ENCODE assay signal across 1 cellular context in the genomic region with DNA sequence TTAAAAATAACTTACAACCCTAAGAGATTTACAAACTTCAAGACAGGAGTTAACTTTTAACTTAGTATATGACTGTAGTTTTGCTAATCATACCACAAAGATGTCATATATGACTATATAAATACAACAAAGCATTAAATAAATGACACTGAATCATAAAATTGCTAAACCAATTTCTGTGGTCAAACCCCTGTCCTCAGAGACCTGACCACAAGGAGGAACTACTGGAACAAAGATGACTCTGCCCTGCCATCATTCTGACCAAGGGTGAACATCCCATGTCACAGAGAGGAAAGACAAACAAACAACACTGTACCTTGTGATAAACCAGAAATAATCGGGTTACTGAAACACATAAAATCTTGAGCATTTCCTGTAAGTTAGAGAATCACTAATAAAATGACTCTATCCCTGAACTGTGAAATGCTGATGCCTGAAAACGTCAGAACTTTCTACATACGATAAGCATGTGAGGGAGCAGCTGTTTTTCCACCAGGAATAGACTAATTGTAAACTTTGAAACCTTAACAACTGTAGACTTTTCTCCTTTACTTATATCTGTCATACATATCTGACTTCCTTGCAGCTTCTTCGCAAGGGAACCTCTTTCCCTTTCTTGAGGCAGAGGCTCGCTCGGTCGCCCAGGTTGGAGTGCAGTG.
TF ChIP-seq lines count a peak whose summit lies in the region.

No MANE protein-coding gene starts in this region.

TF ChIP-seq in GM12878, 131 proteins besides CTCF, POLR2A, EP300 and RAD21 (continued from another document and continues in another):
- TF ChIP-seq, protein P1, sequence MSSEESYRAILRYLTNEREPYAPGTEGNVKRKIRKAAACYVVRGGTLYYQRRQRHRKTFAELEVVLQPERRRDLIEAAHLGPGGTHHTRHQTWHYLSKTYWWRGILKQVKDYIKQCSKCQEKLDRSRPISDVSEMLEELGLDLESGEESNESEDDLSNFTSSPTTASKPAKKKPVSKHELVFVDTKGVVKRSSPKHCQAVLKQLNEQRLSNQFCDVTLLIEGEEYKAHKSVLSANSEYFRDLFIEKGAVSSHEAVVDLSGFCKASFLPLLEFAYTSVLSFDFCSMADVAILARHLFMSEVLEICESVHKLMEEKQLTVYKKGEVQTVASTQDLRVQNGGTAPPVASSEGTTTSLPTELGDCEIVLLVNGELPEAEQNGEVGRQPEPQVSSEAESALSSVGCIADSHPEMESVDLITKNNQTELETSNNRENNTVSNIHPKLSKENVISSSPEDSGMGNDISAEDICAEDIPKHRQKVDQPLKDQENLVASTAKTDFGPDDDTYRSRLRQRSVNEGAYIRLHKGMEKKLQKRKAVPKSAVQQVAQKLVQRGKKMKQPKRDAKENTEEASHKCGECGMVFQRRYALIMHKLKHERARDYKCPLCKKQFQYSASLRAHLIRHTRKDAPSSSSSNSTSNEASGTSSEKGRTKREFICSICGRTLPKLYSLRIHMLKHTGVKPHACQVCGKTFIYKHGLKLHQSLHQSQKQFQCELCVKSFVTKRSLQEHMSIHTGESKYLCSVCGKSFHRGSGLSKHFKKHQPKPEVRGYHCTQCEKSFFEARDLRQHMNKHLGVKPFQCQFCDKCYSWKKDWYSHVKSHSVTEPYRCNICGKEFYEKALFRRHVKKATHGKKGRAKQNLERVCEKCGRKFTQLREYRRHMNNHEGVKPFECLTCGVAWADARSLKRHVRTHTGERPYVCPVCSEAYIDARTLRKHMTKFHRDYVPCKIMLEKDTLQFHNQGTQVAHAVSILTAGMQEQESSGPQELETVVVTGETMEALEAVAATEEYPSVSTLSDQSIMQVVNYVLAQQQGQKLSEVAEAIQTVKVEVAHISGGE (CRISPR knock-in tag; IDR thresholded peaks at IDR 0.05), result no peak
- TF ChIP-seq IRF4 (IDR thresholded peaks at IDR 0.05; ENCODE audit: low read depth, low read length) (peak; percentile 80), SREBF2 (IDR thresholded peaks at IDR 0.05; ENCODE audit: low read length) (no peak), FOS (IDR thresholded peaks at IDR 0.05; ENCODE audit: borderline replicate concordance, extremely low read depth, insufficient read length) (no peak), CBFB (IDR thresholded peaks at IDR 0.05; ENCODE audit: low read depth) (peak; percentile 95), MTA3 (IDR thresholded peaks at IDR 0.05; ENCODE audit: borderline replicate concordance, low read length) (no peak; the same call in 1 of the 2 replicates), ASH2L (IDR thresholded peaks at IDR 0.05; ENCODE audit: borderline replicate concordance, low read depth) (no peak), ETV6 (conservative IDR thresholded peaks at IDR 0.05 in 1 of 2, IDR thresholded peaks at IDR 0.05 in 1 of 2; ENCODE audit: borderline replicate concordance in 1 of 2, low read depth in 1 of 2) (peak in 1 of 2 experiments; percentile 57; a peak in 1 of 4 replicates), RELA (IDR thresholded peaks at IDR 0.05; ENCODE audit: borderline replicate concordance, partially characterized antibody) (no peak), WRNIP1 (IDR thresholded peaks at IDR 0.05; ENCODE audit: borderline replicate concordance, low read depth, low read length) (no peak), CHD4 (IDR thresholded peaks at IDR 0.05) (no peak), CBX3 (IDR thresholded peaks at IDR 0.05; ENCODE audit: borderline replicate concordance, low read depth) (no peak), HDAC2 (IDR thresholded peaks at IDR 0.05) (no peak), MEF2A (IDR thresholded peaks at IDR 0.05; ENCODE audit: insufficient read depth, low read depth, low read length) (no peak), ZNF384 (IDR thresholded peaks at IDR 0.05; ENCODE audit: borderline replicate concordance, low read depth, low read length) (no peak), CEBPB (IDR thresholded peaks at IDR 0.05; ENCODE audit: borderline replicate concordance in 1 of 2, low read depth in 2 of 2, low read length in 2 of 2) (no peak)
- TF ChIP-seq, protein P2, sequence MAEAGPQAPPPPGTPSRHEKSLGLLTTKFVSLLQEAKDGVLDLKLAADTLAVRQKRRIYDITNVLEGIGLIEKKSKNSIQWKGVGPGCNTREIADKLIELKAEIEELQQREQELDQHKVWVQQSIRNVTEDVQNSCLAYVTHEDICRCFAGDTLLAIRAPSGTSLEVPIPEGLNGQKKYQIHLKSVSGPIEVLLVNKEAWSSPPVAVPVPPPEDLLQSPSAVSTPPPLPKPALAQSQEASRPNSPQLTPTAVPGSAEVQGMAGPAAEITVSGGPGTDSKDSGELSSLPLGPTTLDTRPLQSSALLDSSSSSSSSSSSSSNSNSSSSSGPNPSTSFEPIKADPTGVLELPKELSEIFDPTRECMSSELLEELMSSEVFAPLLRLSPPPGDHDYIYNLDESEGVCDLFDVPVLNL (IDR thresholded peaks at IDR 0.05; ENCODE audit: low read depth, low read length), result no peak
- TF ChIP-seq, protein P3, sequence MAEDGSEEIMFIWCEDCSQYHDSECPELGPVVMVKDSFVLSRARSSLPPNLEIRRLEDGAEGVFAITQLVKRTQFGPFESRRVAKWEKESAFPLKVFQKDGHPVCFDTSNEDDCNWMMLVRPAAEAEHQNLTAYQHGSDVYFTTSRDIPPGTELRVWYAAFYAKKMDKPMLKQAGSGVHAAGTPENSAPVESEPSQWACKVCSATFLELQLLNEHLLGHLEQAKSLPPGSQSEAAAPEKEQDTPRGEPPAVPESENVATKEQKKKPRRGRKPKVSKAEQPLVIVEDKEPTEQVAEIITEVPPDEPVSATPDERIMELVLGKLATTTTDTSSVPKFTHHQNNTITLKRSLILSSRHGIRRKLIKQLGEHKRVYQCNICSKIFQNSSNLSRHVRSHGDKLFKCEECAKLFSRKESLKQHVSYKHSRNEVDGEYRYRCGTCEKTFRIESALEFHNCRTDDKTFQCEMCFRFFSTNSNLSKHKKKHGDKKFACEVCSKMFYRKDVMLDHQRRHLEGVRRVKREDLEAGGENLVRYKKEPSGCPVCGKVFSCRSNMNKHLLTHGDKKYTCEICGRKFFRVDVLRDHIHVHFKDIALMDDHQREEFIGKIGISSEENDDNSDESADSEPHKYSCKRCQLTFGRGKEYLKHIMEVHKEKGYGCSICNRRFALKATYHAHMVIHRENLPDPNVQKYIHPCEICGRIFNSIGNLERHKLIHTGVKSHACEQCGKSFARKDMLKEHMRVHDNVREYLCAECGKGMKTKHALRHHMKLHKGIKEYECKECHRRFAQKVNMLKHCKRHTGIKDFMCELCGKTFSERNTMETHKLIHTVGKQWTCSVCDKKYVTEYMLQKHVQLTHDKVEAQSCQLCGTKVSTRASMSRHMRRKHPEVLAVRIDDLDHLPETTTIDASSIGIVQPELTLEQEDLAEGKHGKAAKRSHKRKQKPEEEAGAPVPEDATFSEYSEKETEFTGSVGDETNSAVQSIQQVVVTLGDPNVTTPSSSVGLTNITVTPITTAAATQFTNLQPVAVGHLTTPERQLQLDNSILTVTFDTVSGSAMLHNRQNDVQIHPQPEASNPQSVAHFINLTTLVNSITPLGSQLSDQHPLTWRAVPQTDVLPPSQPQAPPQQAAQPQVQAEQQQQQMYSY (CRISPR knock-in tag; IDR thresholded peaks at IDR 0.05), result no peak
- TF ChIP-seq, protein P4, sequence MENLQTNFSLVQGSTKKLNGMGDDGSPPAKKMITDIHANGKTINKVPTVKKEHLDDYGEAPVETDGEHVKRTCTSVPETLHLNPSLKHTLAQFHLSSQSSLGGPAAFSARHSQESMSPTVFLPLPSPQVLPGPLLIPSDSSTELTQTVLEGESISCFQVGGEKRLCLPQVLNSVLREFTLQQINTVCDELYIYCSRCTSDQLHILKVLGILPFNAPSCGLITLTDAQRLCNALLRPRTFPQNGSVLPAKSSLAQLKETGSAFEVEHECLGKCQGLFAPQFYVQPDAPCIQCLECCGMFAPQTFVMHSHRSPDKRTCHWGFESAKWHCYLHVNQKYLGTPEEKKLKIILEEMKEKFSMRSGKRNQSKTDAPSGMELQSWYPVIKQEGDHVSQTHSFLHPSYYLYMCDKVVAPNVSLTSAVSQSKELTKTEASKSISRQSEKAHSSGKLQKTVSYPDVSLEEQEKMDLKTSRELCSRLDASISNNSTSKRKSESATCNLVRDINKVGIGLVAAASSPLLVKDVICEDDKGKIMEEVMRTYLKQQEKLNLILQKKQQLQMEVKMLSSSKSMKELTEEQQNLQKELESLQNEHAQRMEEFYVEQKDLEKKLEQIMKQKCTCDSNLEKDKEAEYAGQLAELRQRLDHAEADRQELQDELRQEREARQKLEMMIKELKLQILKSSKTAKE (IDR thresholded peaks at IDR 0.05; ENCODE audit: low read depth, poor library complexity, severe bottlenecking), result peak; percentile 62
- TF ChIP-seq, protein P5, sequence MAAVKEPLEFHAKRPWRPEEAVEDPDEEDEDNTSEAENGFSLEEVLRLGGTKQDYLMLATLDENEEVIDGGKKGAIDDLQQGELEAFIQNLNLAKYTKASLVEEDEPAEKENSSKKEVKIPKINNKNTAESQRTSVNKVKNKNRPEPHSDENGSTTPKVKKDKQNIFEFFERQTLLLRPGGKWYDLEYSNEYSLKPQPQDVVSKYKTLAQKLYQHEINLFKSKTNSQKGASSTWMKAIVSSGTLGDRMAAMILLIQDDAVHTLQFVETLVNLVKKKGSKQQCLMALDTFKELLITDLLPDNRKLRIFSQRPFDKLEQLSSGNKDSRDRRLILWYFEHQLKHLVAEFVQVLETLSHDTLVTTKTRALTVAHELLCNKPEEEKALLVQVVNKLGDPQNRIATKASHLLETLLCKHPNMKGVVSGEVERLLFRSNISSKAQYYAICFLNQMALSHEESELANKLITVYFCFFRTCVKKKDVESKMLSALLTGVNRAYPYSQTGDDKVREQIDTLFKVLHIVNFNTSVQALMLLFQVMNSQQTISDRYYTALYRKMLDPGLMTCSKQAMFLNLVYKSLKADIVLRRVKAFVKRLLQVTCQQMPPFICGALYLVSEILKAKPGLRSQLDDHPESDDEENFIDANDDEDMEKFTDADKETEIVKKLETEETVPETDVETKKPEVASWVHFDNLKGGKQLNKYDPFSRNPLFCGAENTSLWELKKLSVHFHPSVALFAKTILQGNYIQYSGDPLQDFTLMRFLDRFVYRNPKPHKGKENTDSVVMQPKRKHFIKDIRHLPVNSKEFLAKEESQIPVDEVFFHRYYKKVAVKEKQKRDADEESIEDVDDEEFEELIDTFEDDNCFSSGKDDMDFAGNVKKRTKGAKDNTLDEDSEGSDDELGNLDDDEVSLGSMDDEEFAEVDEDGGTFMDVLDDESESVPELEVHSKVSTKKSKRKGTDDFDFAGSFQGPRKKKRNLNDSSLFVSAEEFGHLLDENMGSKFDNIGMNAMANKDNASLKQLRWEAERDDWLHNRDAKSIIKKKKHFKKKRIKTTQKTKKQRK (IDR thresholded peaks at IDR 0.05; ENCODE audit: low read depth, low read length), result no peak
- TF ChIP-seq, protein P6, sequence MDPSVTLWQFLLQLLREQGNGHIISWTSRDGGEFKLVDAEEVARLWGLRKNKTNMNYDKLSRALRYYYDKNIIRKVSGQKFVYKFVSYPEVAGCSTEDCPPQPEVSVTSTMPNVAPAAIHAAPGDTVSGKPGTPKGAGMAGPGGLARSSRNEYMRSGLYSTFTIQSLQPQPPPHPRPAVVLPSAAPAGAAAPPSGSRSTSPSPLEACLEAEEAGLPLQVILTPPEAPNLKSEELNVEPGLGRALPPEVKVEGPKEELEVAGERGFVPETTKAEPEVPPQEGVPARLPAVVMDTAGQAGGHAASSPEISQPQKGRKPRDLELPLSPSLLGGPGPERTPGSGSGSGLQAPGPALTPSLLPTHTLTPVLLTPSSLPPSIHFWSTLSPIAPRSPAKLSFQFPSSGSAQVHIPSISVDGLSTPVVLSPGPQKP (IDR thresholded peaks at IDR 0.05; ENCODE audit: low read depth, low read length), result no peak
- TF ChIP-seq, protein P7, sequence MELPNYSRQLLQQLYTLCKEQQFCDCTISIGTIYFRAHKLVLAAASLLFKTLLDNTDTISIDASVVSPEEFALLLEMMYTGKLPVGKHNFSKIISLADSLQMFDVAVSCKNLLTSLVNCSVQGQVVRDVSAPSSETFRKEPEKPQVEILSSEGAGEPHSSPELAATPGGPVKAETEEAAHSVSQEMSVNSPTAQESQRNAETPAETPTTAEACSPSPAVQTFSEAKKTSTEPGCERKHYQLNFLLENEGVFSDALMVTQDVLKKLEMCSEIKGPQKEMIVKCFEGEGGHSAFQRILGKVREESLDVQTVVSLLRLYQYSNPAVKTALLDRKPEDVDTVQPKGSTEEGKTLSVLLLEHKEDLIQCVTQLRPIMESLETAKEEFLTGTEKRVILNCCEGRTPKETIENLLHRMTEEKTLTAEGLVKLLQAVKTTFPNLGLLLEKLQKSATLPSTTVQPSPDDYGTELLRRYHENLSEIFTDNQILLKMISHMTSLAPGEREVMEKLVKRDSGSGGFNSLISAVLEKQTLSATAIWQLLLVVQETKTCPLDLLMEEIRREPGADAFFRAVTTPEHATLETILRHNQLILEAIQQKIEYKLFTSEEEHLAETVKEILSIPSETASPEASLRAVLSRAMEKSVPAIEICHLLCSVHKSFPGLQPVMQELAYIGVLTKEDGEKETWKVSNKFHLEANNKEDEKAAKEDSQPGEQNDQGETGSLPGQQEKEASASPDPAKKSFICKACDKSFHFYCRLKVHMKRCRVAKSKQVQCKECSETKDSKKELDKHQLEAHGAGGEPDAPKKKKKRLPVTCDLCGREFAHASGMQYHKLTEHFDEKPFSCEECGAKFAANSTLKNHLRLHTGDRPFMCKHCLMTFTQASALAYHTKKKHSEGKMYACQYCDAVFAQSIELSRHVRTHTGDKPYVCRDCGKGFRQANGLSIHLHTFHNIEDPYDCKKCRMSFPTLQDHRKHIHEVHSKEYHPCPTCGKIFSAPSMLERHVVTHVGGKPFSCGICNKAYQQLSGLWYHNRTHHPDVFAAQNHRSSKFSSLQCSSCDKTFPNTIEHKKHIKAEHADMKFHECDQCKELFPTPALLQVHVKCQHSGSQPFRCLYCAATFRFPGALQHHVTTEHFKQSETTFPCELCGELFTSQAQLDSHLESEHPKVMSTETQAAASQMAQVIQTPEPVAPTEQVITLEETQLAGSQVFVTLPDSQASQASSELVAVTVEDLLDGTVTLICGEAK (IDR thresholded peaks at IDR 0.05; ENCODE audit: borderline replicate concordance), result no peak
- TF ChIP-seq, protein P8, sequence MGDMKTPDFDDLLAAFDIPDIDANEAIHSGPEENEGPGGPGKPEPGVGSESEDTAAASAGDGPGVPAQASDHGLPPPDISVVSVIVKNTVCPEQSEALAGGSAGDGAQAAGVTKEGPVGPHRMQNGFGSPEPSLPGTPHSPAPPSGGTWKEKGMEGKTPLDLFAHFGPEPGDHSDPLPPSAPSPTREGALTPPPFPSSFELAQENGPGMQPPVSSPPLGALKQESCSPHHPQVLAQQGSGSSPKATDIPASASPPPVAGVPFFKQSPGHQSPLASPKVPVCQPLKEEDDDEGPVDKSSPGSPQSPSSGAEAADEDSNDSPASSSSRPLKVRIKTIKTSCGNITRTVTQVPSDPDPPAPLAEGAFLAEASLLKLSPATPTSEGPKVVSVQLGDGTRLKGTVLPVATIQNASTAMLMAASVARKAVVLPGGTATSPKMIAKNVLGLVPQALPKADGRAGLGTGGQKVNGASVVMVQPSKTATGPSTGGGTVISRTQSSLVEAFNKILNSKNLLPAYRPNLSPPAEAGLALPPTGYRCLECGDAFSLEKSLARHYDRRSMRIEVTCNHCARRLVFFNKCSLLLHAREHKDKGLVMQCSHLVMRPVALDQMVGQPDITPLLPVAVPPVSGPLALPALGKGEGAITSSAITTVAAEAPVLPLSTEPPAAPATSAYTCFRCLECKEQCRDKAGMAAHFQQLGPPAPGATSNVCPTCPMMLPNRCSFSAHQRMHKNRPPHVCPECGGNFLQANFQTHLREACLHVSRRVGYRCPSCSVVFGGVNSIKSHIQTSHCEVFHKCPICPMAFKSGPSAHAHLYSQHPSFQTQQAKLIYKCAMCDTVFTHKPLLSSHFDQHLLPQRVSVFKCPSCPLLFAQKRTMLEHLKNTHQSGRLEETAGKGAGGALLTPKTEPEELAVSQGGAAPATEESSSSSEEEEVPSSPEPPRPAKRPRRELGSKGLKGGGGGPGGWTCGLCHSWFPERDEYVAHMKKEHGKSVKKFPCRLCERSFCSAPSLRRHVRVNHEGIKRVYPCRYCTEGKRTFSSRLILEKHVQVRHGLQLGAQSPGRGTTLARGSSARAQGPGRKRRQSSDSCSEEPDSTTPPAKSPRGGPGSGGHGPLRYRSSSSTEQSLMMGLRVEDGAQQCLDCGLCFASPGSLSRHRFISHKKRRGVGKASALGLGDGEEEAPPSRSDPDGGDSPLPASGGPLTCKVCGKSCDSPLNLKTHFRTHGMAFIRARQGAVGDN (IDR thresholded peaks at IDR 0.05), result no peak
